In the genomic region with DNA sequence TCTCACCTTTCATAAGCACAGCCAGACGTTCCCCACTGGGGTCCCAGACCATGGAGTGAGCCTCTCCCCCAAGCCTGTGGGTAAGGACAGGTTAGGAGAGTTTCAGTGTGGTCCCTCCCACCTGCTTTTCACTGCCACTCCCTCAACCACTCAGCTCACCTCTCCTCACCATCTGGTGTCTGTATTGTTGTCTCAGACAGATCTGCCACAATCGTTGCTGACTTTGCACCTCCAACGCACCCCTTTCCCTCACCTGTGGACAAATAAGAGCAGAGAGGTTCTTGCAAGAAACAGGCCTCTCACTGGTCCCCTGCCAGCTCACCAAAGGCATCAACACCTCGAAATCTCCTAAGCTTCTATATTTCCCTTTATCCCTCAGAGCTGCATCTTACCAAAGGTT, we compare ENCODE assay signal across 21 cellular contexts. TPM values are rescaled to one million over a fixed set of nuclear protein-coding genes. Genes with fewer than 3 reads are reported as not detected.
"Had no signal": no experiment of that assay in that cellular context is flagged by ENCODE, and none has a peak within 500 bp of the region (broad histone marks: within the 10 kb centered on the region; RNA-seq: fewer than 3 reads in every experiment).

No MANE protein-coding gene starts in this region.

- H3K27me3 Mint-ChIP-seq: activated B cell treated with CpG ODN at 0.5 μM for 24 hours; activated CD4-positive, alpha-beta T cell treated with anti-CD3 and anti-CD28 coated beads, Interleukin-2, amount 10 ng/mL, durations not matched to agents 24 days and 14 days; central memory CD8-positive, alpha-beta T cell; naive B cell had no signal

- H3K27me3 ChIP-seq: brain microvascular endothelial cell, esophagus muscularis mucosa, hepatocyte, neutrophil, transverse colon had no signal

- H3K27ac Mint-ChIP-seq: activated B cell treated with CpG ODN at 0.5 μM for 24 hours; activated CD4-positive, alpha-beta T cell treated with anti-CD3 and anti-CD28 coated beads, Interleukin-2, amount 10 ng/mL, durations not matched to agents 24 days and 14 days had no signal

- H3K9me3 ChIP-seq: esophagus muscularis mucosa, neutrophil, transverse colon had no signal

- DNase-seq: activated B cell treated with CpG ODN at 0.5 μM for 24 hours; activated CD4-positive, alpha-beta T cell treated with anti-CD3 and anti-CD28 coated beads, Interleukin-2, amount 10 ng/mL, durations not matched to agents 24 days and 14 days; activated effector memory CD4-positive, alpha-beta T cell treated with anti-CD3 and anti-CD28 coated beads, Interleukin-2, amount 50 U/mL, for 16 hours; brain microvascular endothelial cell; effector CD4-positive, alpha-beta T cell; islet precursor cell; naive B cell; retina; stimulated activated CD4-positive, alpha-beta T cell treated with anti-CD3 and anti-CD28 coated beads, Interleukin-2, amount 100 ng/mL, for 48 hours; stimulated activated naive CD8-positive, alpha-beta T cell treated with anti-CD3 and anti-CD28 coated beads, Interleukin-15, Interleukin-2, amounts not matched to agents 100 U/mL and 50 U/mL, for 24 hours; T-helper 2 cell; transverse colon had no signal

- H3K4me2 ChIP-seq: hepatocyte had no signal

- H3K79me2 ChIP-seq: hepatocyte had no signal

- H2AFZ ChIP-seq: hepatocyte had no signal

- H3K9me3 Mint-ChIP-seq: activated B cell treated with CpG ODN at 0.5 μM for 24 hours; activated CD4-positive, alpha-beta T cell treated with anti-CD3 and anti-CD28 coated beads, Interleukin-2, amount 10 ng/mL, durations not matched to agents 24 days and 14 days; activated naive CD4-positive, alpha-beta T cell treated with anti-CD3 and anti-CD28 coated beads, Interleukin-2, amount 50 U/mL, for 72 hours; central memory CD8-positive, alpha-beta T cell; naive B cell had no signal

- H3K4me1 Mint-ChIP-seq: activated B cell treated with CpG ODN at 0.5 μM for 24 hours; central memory CD8-positive, alpha-beta T cell had no signal

- H3K4me3 Mint-ChIP-seq: activated B cell treated with CpG ODN at 0.5 μM for 24 hours; activated CD4-positive, alpha-beta T cell treated with anti-CD3 and anti-CD28 coated beads, Interleukin-2, amount 10 ng/mL, durations not matched to agents 24 days and 14 days; central memory CD8-positive, alpha-beta T cell; naive B cell had no signal

- H3K27ac ChIP-seq: brain microvascular endothelial cell, coronary artery, esophagus muscularis mucosa, hepatocyte, neutrophil, transverse colon had no signal

- ATAC-seq: activated naive CD4-positive, alpha-beta T cell treated with anti-CD3 and anti-CD28 coated beads, Interleukin-2, amount 50 U/mL, for 72 hours; left lobe of liver; stimulated activated naive CD8-positive, alpha-beta T cell treated with anti-CD3 and anti-CD28 coated beads, Interleukin-15, Interleukin-2, amounts not matched to agents 100 U/mL and 50 U/mL, for 24 hours had no signal

- H3K4me3 ChIP-seq: coronary artery, esophagus muscularis mucosa, hepatocyte, transverse colon had no signal

RNA-seq across cellular contexts. Expression of gene SP7, which starts 27.9 kb away (rescaled TPM):
- total RNA-seq: activated B cell treated with CpG ODN at 0.5 μM for 24 hours; activated CD4-positive, alpha-beta T cell treated with anti-CD3 and anti-CD28 coated beads, Interleukin-2, amount 10 ng/mL, durations not matched to agents 24 days and 14 days; activated naive CD4-positive, alpha-beta T cell treated with anti-CD3 and anti-CD28 coated beads, Interleukin-2, amount 50 U/mL, for 72 hours; esophagus muscularis mucosa; left lobe of liver; lung microvascular endothelial cell; mononuclear cell; transverse colon had no signal
